22 cellular contexts compared by ENCODE assay signal in the genomic region with DNA sequence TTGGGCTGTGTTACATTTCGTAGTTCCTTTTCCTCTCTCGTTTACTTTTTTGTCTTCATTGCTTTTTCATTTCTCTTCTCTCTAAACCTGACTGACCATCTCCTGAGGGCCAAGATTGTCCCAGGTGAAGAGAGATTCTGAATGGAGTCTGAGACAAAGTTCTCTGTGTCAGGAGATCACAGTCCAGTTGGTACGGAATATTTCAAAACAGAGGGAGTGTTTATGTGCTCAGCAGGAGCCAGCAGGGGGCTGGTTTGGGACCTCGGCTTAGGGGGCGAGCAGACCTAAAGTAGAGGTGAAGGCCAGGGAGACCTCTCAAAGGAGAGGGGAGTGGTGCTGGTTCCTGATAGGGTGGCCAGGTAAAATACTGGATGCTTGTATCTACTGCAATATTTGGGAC. TPM values are rescaled to one million over a fixed set of nuclear protein-coding genes. Genes with fewer than 3 reads are reported as not detected.
"Had no signal": no experiment of that assay in that cellular context is flagged by ENCODE, and none has a peak within 500 bp of the region (broad histone marks: within the 10 kb centered on the region; RNA-seq: fewer than 3 reads in every experiment).

No MANE protein-coding gene starts in this region.

- H3K36me3 Mint-ChIP-seq: immature natural killer cell had no signal

- H3K4me3 Mint-ChIP-seq: immature natural killer cell; naive thymus-derived CD4-positive, alpha-beta T cell had no signal

- H3K27ac ChIP-seq: esophagus squamous epithelium, gastroesophageal sphincter, left ventricle myocardium inferior, ovary, stomach, thoracic aorta, uterus had no signal

- ATAC-seq: gastroesophageal sphincter; naive thymus-derived CD4-positive, alpha-beta T cell; sciatic nerve had no signal

- H3K27ac Mint-ChIP-seq: immature natural killer cell had no signal

- H3K27me3 ChIP-seq: esophagus squamous epithelium, gastroesophageal sphincter, ovary, spleen, stomach, uterus had no signal

- DNase-seq: esophagus squamous epithelium; foreskin fibroblast; glutamatergic neuron; immature natural killer cell; left ventricle myocardium inferior; mesendoderm; naive thymus-derived CD4-positive, alpha-beta T cell; ovary; spleen; stimulated activated CD4-positive, alpha-beta T cell treated with anti-CD3 and anti-CD28 coated beads, Interleukin-15, amount 100 ng/mL, for 24 hours; stimulated activated CD4-positive, alpha-beta T cell treated with anti-CD3 and anti-CD28 coated beads, Interleukin-1b, Interleukin-23, amount 100 ng/mL, for 48 hours; stimulated activated CD4-positive, alpha-beta T cell treated with anti-CD3 and anti-CD28 coated beads, Interleukin-4, amount 100 ng/mL, for 24 hours; stimulated activated naive CD4-positive, alpha-beta T cell; stomach; substantia nigra; trophoblast cell; uterus had no signal

- H3K36me3 ChIP-seq: esophagus squamous epithelium, gastroesophageal sphincter, left ventricle myocardium inferior, ovary, spleen, stomach, thoracic aorta, uterus had no signal

- H3K9me3 ChIP-seq: esophagus squamous epithelium, gastroesophageal sphincter, left ventricle myocardium inferior, ovary, spleen, stomach, thoracic aorta, uterus had no signal

- H3K4me3 ChIP-seq: esophagus squamous epithelium, gastroesophageal sphincter, left ventricle myocardium inferior, lung, ovary, spleen, stomach, thoracic aorta, uterus had no signal

RNA-seq across cellular contexts. Expression of a gene that starts 51.0 kb away (rescaled TPM):
- total RNA-seq: naive thymus-derived CD4-positive, alpha-beta T cell had no signal
- polyA plus RNA-seq: immature natural killer cell; naive thymus-derived CD4-positive, alpha-beta T cell; neural cell had no signal
